ENCODE assay signal across 16 cellular contexts in the genomic region with DNA sequence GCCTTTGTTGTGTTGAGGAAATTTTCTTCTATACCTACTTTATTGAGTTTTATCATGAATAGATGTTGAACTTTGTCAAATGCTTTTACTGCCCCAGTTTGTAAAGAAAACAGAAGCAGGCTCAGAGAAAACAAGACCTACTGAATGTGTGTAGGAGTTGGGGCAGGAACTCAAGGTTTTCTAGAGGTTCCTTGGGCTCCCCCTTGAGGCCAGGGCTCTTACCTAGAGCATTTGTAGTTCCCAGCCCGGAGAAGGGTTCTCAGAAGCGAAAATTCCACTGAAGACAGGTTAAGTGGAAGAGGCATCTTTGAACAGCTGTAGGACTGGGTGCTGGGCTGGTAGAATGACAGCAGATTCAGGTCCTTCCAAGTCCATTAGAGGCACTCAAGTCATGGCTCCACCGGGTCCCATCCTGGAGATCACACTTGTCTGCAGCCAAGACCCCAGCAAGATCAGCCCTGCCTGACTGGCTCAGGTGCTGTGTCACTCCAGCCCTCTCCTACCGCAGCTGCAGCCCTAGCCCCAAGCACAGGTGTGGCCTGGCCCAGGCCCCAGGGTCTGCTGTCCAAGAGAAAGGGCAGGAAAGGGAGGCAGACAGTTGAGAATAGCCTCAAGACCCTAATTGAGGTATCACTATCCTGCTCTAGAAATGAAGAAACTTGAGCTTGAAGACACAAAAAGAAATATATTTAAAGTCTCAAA.
DNase-seq lines count a peak whose midpoint lies in the region; ATAC-seq, FAIRE-seq and TF ChIP-seq lines count a peak whose summit lies in the region.
"Had no signal": no experiment of that assay in that cellular context is flagged by ENCODE, and none has a peak within 500 bp of the region (broad histone marks: within the 10 kb centered on the region; RNA-seq: fewer than 3 reads in every experiment).

No MANE protein-coding gene starts in this region.

- no peak overlapping the region for H3K27ac ChIP-seq in DND-41 (ENCODE audit: low read length)
- H3K27ac ChIP-seq in foreskin keratinocyte = no peak overlapping the region
- H3K27ac ChIP-seq: gastrocnemius medialis, parathyroid adenoma, SJSA1 had no signal

- H3K4me3 Mint-ChIP-seq in nephron progenitor cell = no peak overlapping the region
- H3K4me3 Mint-ChIP-seq: activated CD4-positive, alpha-beta T cell treated with anti-CD3 and anti-CD28 coated beads, Interleukin-2, amount 10 ng/mL, durations not matched to agents 7 days and 5 days; stimulated activated naive CD8-positive, alpha-beta T cell treated with anti-CD3 and anti-CD28 coated beads, Interleukin-15, Interleukin-2, amounts not matched to agents 100 ng/mL and 50 ng/mL, for 24 hours had no signal

- H3K36me3 Mint-ChIP-seq in nephron progenitor cell (ENCODE audit: low read depth) = no peaks in the 10 kb centered on the region

- no peak overlapping the region for H3K4me3 ChIP-seq in DND-41 (ENCODE audit: low read depth in 1 of 2, low read length in 2 of 2)
- H3K4me3 ChIP-seq: gastrocnemius medialis, SJSA1 had no signal

- H3K4me1 Mint-ChIP-seq in nephron progenitor cell = no peaks in the 10 kb centered on the region
- H3K4me1 Mint-ChIP-seq: activated CD4-positive, alpha-beta T cell treated with anti-CD3 and anti-CD28 coated beads, Interleukin-2, amount 10 ng/mL, durations not matched to agents 7 days and 5 days had no signal

- H2AFZ ChIP-seq in DND-41 (ENCODE audit: low read depth, low read length) = no peak overlapping the region
- H2AFZ ChIP-seq: parathyroid adenoma had no signal

- H3K27ac Mint-ChIP-seq in nephron progenitor cell = no peak overlapping the region
- H3K27ac Mint-ChIP-seq: activated CD4-positive, alpha-beta T cell treated with anti-CD3 and anti-CD28 coated beads, Interleukin-2, amount 10 ng/mL, durations not matched to agents 7 days and 5 days; stimulated activated naive CD8-positive, alpha-beta T cell treated with anti-CD3 and anti-CD28 coated beads, Interleukin-15, Interleukin-2, amounts not matched to agents 100 ng/mL and 50 ng/mL, for 24 hours had no signal

- H4K20me1 ChIP-seq in DND-41 (ENCODE audit: insufficient read depth, low read length) = no peaks in the 10 kb centered on the region

- no peak for DNase-seq in DND-41
- DNase-seq in HT-29 (ENCODE audit: low spot score) = peak; percentile 66
- peak; percentile 16 for DNase-seq in RPMI8226
- peak; percentile 9 to 32 for DNase-seq in foreskin keratinocyte
- no peak for DNase-seq in nephron progenitor cell
- DNase-seq in GM12892 (ENCODE audit: insufficient read length) = no peak
- DNase-seq in NCI-H510A (lab: John Stamatoyannopoulos, UW) = no peak
- DNase-seq: activated CD4-positive, alpha-beta T cell treated with anti-CD3 and anti-CD28 coated beads, Interleukin-2, amount 10 ng/mL, durations not matched to agents 7 days and 5 days; activated naive CD4-positive, alpha-beta T cell treated with anti-CD3 and anti-CD28 coated beads, Interleukin-2, amount 50 U/mL, for 16 hours; gastrocnemius medialis; stimulated activated CD4-positive, alpha-beta T cell treated with anti-CD3 and anti-CD28 coated beads, Interleukin-2, amount 100 ng/mL, for 24 hours had no signal

- no peaks in the 10 kb centered on the region for H3K79me2 ChIP-seq in DND-41 (ENCODE audit: insufficient read depth, low read length)
- H3K79me2 ChIP-seq: parathyroid adenoma had no signal

- H3K4me2 ChIP-seq in DND-41 (ENCODE audit: insufficient read depth, low read length) = no peak overlapping the region

- no peak overlapping the region for H3K9ac ChIP-seq in DND-41 (ENCODE audit: low read depth, low read length)
- H3K9ac ChIP-seq: parathyroid adenoma had no signal

- H3K27me3 ChIP-seq in DND-41 (ENCODE audit: insufficient read depth, low read length, poor library complexity) = no peaks in the 10 kb centered on the region
- no peaks in the 10 kb centered on the region for H3K27me3 ChIP-seq in foreskin keratinocyte
- H3K27me3 ChIP-seq: gastrocnemius medialis, SJSA1 had no signal

- TF ChIP-seq CTCF in DND-41 (IDR thresholded peaks at IDR 0.05; ENCODE audit: borderline replicate concordance, extremely low read depth, low read length, poor library complexity, severe bottlenecking) = peak; percentile 11
- TF ChIP-seq CTCF in foreskin keratinocyte (conservative IDR thresholded peaks at IDR 0.05) = peak; percentile 68
- no peak for TF ChIP-seq CTCF in nephron progenitor cell (IDR thresholded peaks at IDR 0.05)

- H3K4me1 ChIP-seq in DND-41 (ENCODE audit: insufficient read depth, low read length) (no peaks in the 10 kb centered on the region; the same call in 1 of the 2 replicates), foreskin keratinocyte (no peaks in the 10 kb centered on the region)
- H3K4me1 ChIP-seq: gastrocnemius medialis, parathyroid adenoma, SJSA1 had no signal

- no peaks in the 10 kb centered on the region for H3K9me3 ChIP-seq in DND-41 (ENCODE audit: insufficient read depth, low read length, severe bottlenecking)
- H3K9me3 ChIP-seq: gastrocnemius medialis, SJSA1 had no signal

- H3K9me3 Mint-ChIP-seq in nephron progenitor cell = no peaks in the 10 kb centered on the region
- H3K9me3 Mint-ChIP-seq: activated CD4-positive, alpha-beta T cell treated with anti-CD3 and anti-CD28 coated beads, Interleukin-2, amount 10 ng/mL, durations not matched to agents 7 days and 5 days had no signal

- H3K36me3 ChIP-seq in DND-41 (ENCODE audit: insufficient read depth, low read length) = no peaks in the 10 kb centered on the region
- H3K36me3 ChIP-seq: gastrocnemius medialis, SJSA1 had no signal

- ATAC-seq in DND-41 (ENCODE audit: insufficient read depth, low read depth) (no peak; the same call in 2 of the 3 replicates), foreskin keratinocyte (peak; percentile 63), GM18519 (IDR thresholded peaks at IDR 0.05; ENCODE audit: low FRiP score, unreplicated experiment) (no peak)
- ATAC-seq: gastrocnemius medialis had no signal

- FAIRE-seq in GM12892 (lab: Jason Lieb, UNC) = no peak
- FAIRE-seq: colon had no signal

- TF ChIP-seq POLR2A in GM12892 (IDR thresholded peaks at IDR 0.05; ENCODE audit: low read depth, low read length) = no peak

- H3K27me3 Mint-ChIP-seq in nephron progenitor cell (ENCODE audit: low read depth, poor library complexity) = no peaks in the 10 kb centered on the region
- H3K27me3 Mint-ChIP-seq: activated CD4-positive, alpha-beta T cell treated with anti-CD3 and anti-CD28 coated beads, Interleukin-2, amount 10 ng/mL, durations not matched to agents 7 days and 5 days; stimulated activated naive CD8-positive, alpha-beta T cell treated with anti-CD3 and anti-CD28 coated beads, Interleukin-15, Interleukin-2, amounts not matched to agents 100 ng/mL and 50 ng/mL, for 24 hours had no signal

Comparison
In these comparisons a context has a peak if more than half of its experiments do, and no peak if none do; other contexts are left out.
1. DNase-seq: peak in HT-29 (single experiment), RPMI8226 (single experiment) and foreskin keratinocyte (2 of 2); none in DND-41 (single experiment), nephron progenitor cell (single experiment), GM12892 (single experiment) and NCI-H510A (single experiment).